Comparison of ENCODE assay signal across 23 cellular contexts in the genomic region with DNA sequence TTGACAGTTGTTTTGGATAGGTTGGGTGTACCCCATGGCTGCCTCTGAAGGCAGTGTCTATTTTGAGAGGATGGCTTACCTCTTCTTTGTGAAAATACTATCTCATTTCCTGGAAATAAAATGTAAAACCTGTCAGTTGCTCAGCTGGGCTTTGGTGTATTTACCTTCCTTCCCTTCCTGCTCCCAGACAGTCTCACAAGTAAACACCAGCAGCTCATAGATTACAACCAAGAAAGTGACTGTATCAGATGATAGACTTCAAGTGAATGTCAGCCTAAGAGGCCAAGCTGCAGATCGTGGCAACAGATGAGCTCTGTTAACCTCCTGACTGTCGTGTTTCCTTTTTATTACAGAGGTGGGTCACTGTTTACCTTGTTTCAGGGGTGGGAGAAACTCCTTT.
"Had no signal": no experiment of that assay in that cellular context is flagged by ENCODE, and none has a peak within 500 bp of the region (broad histone marks: within the 10 kb centered on the region; RNA-seq: fewer than 3 reads in every experiment).

No MANE protein-coding gene starts in this region.

- DNase-seq: activated B cell treated with CpG ODN at 0.5 μM for 24 hours; activated CD4-positive, alpha-beta memory T cell treated with anti-CD3 and anti-CD28 coated beads for 36 hours; activated CD4-positive, alpha-beta T cell treated with anti-CD3 and anti-CD28 coated beads for 36 hours; activated naive CD4-positive, alpha-beta T cell treated with Interleukin-2 at 50 U/mL for 16 hours; activated T-cell treated with anti-CD3 and anti-CD28 coated beads, Interleukin-2, amount 50 U/mL, for 4 hours; anterior cingulate cortex; body of pancreas; effector CD4-positive, alpha-beta T cell; heart right ventricle; lower lobe of right lung; mesendoderm; naive thymus-derived CD4-positive, alpha-beta T cell; stimulated activated CD4-positive, alpha-beta T cell treated with anti-CD3 and anti-CD28 coated beads, Interleukin-4, amount 100 ng/mL, for 24 hours; stimulated activated naive CD4-positive, alpha-beta T cell treated with Interleukin-2 at 50 U/mL for 16 hours; substantia nigra; T-cell; T1000; thyroid gland had no signal

- H3K4me3 ChIP-seq: body of pancreas, cardiac muscle cell, heart right ventricle, lower lobe of right lung, neural progenitor cell, thyroid gland had no signal

- H3K9me3 ChIP-seq: body of pancreas, heart right ventricle, lower lobe of right lung, thyroid gland had no signal

- H3K27me3 Mint-ChIP-seq: activated B cell treated with CpG ODN at 0.5 μM for 24 hours; activated CD4-positive, alpha-beta memory T cell treated with anti-CD3 and anti-CD28 coated beads for 36 hours; activated CD4-positive, alpha-beta T cell treated with anti-CD3 and anti-CD28 coated beads for 36 hours; dendritic cell treated with granulocyte-macrophage colony-stimulating factor and Interleukin-4, amounts not matched to agents 40 ng/mL and 50 ng/mL, for 4 days; naive thymus-derived CD4-positive, alpha-beta T cell; progenitor cell of endocrine pancreas; T-cell had no signal

- H3K4me2 ChIP-seq: neural progenitor cell had no signal

- H3K27me3 ChIP-seq: body of pancreas, cardiac muscle cell, heart right ventricle, neural progenitor cell, thyroid gland had no signal

- ATAC-seq: activated CD4-positive, alpha-beta T cell treated with anti-CD3 and anti-CD28 coated beads for 36 hours; activated T-cell treated with anti-CD3 and anti-CD28 coated beads, Interleukin-2, amount 50 U/mL, for 4 hours; body of pancreas; left lobe of liver; lower lobe of right lung; naive thymus-derived CD4-positive, alpha-beta T cell; T-cell had no signal

- H3K4me1 ChIP-seq: body of pancreas, heart right ventricle, lower lobe of right lung, neural progenitor cell, thyroid gland had no signal

- H3K27ac ChIP-seq: body of pancreas, cardiac muscle cell, heart right ventricle, lower lobe of right lung, neural progenitor cell, thyroid gland had no signal

- H2AFZ ChIP-seq: neural progenitor cell had no signal

- H3K36me3 ChIP-seq: neural progenitor cell had no signal

- H3K4me1 Mint-ChIP-seq: activated B cell treated with CpG ODN at 0.5 μM for 24 hours; activated CD4-positive, alpha-beta T cell treated with anti-CD3 and anti-CD28 coated beads for 36 hours; neural progenitor cell had no signal

- H3K9me3 Mint-ChIP-seq: activated B cell treated with CpG ODN at 0.5 μM for 24 hours; activated CD4-positive, alpha-beta memory T cell treated with anti-CD3 and anti-CD28 coated beads for 36 hours; activated T-cell treated with anti-CD3 and anti-CD28 coated beads, Interleukin-2, amount 50 U/mL, for 4 hours; dendritic cell treated with granulocyte-macrophage colony-stimulating factor and Interleukin-4, amounts not matched to agents 40 ng/mL and 50 ng/mL, for 4 days; naive thymus-derived CD4-positive, alpha-beta T cell; neural progenitor cell; T-cell had no signal

- H3K27ac Mint-ChIP-seq: activated B cell treated with CpG ODN at 0.5 μM for 24 hours; activated CD4-positive, alpha-beta memory T cell treated with anti-CD3 and anti-CD28 coated beads for 36 hours; activated CD4-positive, alpha-beta T cell treated with anti-CD3 and anti-CD28 coated beads for 36 hours; dendritic cell treated with granulocyte-macrophage colony-stimulating factor and Interleukin-4, amounts not matched to agents 40 ng/mL and 50 ng/mL, for 4 days; neural progenitor cell; progenitor cell of endocrine pancreas had no signal

- H3K4me3 Mint-ChIP-seq: activated B cell treated with CpG ODN at 0.5 μM for 24 hours; activated CD4-positive, alpha-beta memory T cell treated with anti-CD3 and anti-CD28 coated beads for 36 hours; activated CD4-positive, alpha-beta T cell treated with anti-CD3 and anti-CD28 coated beads for 36 hours; activated T-cell treated with anti-CD3 and anti-CD28 coated beads, Interleukin-2, amount 50 U/mL, for 4 hours; dendritic cell treated with granulocyte-macrophage colony-stimulating factor and Interleukin-4, amounts not matched to agents 40 ng/mL and 50 ng/mL, for 4 days; naive thymus-derived CD4-positive, alpha-beta T cell; neural progenitor cell; T-cell had no signal
